8 cellular contexts compared by ENCODE assay signal in the genomic region with DNA sequence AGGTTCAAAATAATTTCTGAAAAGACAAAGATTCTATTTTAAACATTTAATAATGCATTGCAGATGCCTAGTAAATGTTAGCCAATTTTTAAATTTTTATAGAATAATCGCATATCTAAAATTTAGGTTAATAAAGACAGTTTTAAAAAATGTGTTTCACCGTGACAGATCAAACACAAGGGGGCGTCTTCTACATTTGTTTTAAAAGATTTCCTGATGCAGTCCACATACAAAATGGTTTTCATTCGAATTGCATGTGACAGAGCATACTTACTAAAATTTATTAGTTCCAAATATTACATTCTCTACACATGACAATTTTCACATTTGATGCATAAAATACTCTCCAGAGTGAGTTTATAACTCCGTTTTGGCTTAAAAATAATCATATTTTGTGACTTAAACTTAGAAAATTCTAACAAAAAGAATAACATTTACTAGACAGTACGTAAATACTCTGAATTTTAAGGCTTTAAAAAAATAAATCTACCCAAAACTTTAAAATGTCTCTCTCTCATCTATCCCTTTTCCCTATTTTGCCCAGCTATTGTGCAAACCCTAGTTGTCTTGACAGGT.
A peak's percentile ranks its signal among the peaks of the same experiment; 100 is the strongest.
DNase-seq lines count a peak whose midpoint lies in the region; ATAC-seq and TF ChIP-seq lines count a peak whose summit lies in the region.

No MANE protein-coding gene starts in this region.

- H3K27ac Mint-ChIP-seq in glutamatergic neuron (ENCODE audit: unreplicated experiment), result no peak overlapping the region

- no peaks in the 10 kb centered on the region for H3K4me1 Mint-ChIP-seq in glutamatergic neuron (ENCODE audit: low read depth, unreplicated experiment)

- DNase-seq in A172 (ENCODE audit: low spot score) (peak; percentile 42), HEK293T (ENCODE audit: extremely low spot score) (peak; percentile 28), SKM-1 treated with dmso at 0.1 percent for 144 hours (lab: John Stamatoyannopoulos, UW; ENCODE audit: unreplicated experiment) (peak; percentile 4), glutamatergic neuron (no peak), uterus (peak in 1 of 2 donors; percentile 32)

- no peaks in the 10 kb centered on the region for H3K9me3 Mint-ChIP-seq in glutamatergic neuron (ENCODE audit: unreplicated experiment)

- H3K27me3 ChIP-seq in uterus, result no peaks in the 10 kb centered on the region

- H3K4me3 Mint-ChIP-seq in glutamatergic neuron (ENCODE audit: unreplicated experiment), result no peak overlapping the region

- no peaks in the 10 kb centered on the region for H3K36me3 ChIP-seq in uterus

- no peak for TF ChIP-seq POLR2A in uterus (IDR thresholded peaks at IDR 0.05)

- intact Hi-C loops in uterus (cut with DNase I; ENCODE audit: low total_unique reads), result no loop called here

- no peak overlapping the region for H3K4me3 ChIP-seq in uterus

- no peaks in the 10 kb centered on the region for H3K9me3 ChIP-seq in uterus

- H3K27ac ChIP-seq in uterus, result no peak overlapping the region

- H3K36me3 Mint-ChIP-seq in glutamatergic neuron (ENCODE audit: unreplicated experiment), result no peaks in the 10 kb centered on the region

- no peak for ATAC-seq in GM21717 (IDR thresholded peaks at IDR 0.05; ENCODE audit: unreplicated experiment)
- ATAC-seq in HG03159 (IDR thresholded peaks at IDR 0.05; ENCODE audit: unreplicated experiment), result no peak
- ATAC-seq in HG03460 (IDR thresholded peaks at IDR 0.05; ENCODE audit: unreplicated experiment), result no peak

- no peaks in the 10 kb centered on the region for H3K4me1 ChIP-seq in uterus

- POLR2A ChIA-PET in HEK293T (lab: Yijun Ruan, JAX), result interaction anchor here (1.8 kb wide), 1 partner anchor 75 kb away, joined by 8 read pairs; the partner anchor contains the start of gene ADAMTS1

- TF ChIP-seq CTCF in glutamatergic neuron (IDR thresholded peaks at IDR 0.05; ENCODE audit: partially characterized antibody, unreplicated experiment) (peak; percentile 73), uterus (IDR thresholded peaks at IDR 0.05) (peak; percentile 66 to 74 (median 70))

- CTCF ChIA-PET in HEK293T (lab: Yijun Ruan, JAX), result interaction anchor here (0.6 kb wide), 1 partner anchor 1566 kb away, joined by 4 read pairs; no protein-coding TSS in a partner anchor

- H3K27me3 Mint-ChIP-seq in glutamatergic neuron (ENCODE audit: unreplicated experiment), result no peaks in the 10 kb centered on the region

TF ChIP-seq in HEK293T, 16 proteins besides CTCF, POLR2A, EP300 and RAD21:
- no peak for TF ChIP-seq L3MBTL2 (conservative IDR thresholded peaks at IDR 0.05)
- TF ChIP-seq PKNOX1 (IDR thresholded peaks at IDR 0.05), result peak; percentile 55
